In the genomic region with DNA sequence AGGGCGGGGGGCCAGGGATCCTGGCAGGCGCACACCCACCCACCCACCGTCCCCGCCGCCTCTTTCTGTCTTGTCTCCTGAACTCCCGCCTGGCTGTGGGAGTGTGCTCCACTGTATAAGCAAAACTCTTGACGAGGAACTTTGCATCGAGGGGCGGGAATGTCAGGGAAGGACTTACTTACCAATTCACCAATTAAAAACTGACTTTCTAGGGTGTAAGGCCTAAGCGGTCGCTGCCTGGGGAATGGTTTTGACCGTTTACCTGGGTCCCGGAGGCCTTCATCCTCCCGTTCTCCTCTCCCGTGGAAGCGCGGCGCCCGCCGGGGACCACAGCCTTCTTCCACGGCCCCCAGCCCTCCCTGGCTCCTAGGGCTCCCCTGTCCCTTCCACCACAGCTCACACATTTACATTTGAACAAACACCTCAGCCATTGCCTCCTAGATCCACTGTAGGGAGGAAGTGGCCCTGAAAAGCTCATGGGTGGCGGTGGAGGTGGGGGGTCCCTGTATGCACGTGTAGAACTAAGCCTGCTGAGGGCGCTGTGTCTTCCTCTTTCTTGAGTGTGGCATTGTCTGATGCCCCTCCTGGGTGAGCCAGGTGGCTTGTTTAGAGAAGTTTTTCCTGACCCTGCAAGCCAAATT, we compare ENCODE assay signal across 11 cellular contexts. TPM values are rescaled to one million over a fixed set of nuclear protein-coding genes. Genes with fewer than 3 reads are reported as not detected.
DNase-seq lines count a peak whose midpoint lies in the region; ATAC-seq and TF ChIP-seq lines count a peak whose summit lies in the region.
"Had no signal": no experiment of that assay in that cellular context is flagged by ENCODE, and none has a peak within 500 bp of the region (broad histone marks: within the 10 kb centered on the region; RNA-seq: fewer than 3 reads in every experiment).

No MANE protein-coding gene starts in this region.

- peak overlapping the region; percentile 88 for H3K4me2 ChIP-seq in HCT116 (ENCODE audit: low read length)

- peaks cover 71 to 90% (median 86%) of the 10 kb centered on the region in 3 donors for H3K27me3 Mint-ChIP-seq in naive B cell
- H3K27me3 Mint-ChIP-seq in activated T-cell treated with anti-CD3 and anti-CD28 coated beads, Interleukin-2, amount 50 U/mL, for 24 hours, result peaks cover 82% of the 10 kb centered on the region

- CTCF ChIA-PET in HCT116 (lab: Charles Lee), result interaction anchor here (0.9 to 1.2 kb wide), 3 partner anchors 13 to 135 kb away, joined by 3 to 5 read pairs (median 4); no protein-coding TSS in a partner anchor

- POLR2A ChIA-PET in HCT116 (lab: Charles Lee), result interaction anchor here (2.4 kb wide), 1 partner anchor 25 kb away, joined by 18 read pairs; a partner anchor contains a TSS

- H3K4me1 ChIP-seq in ACC112 (ENCODE audit: control insufficient read depth, insufficient read depth, low read length, unreplicated experiment) (peaks cover 21% of the 10 kb centered on the region), HCT116 (ENCODE audit: control insufficient read depth in 1 of 2, insufficient read depth in 2 of 2, low read length in 2 of 2) (peaks cover 40 to 81% of the 10 kb centered on the region in 2 experiments)

- peaks cover 14 to 18% (median 15%) of the 10 kb centered on the region in 3 donors for H3K4me1 Mint-ChIP-seq in naive B cell
- peaks cover 11% of the 10 kb centered on the region for H3K4me1 Mint-ChIP-seq in activated T-cell treated with anti-CD3 and anti-CD28 coated beads, Interleukin-2, amount 50 U/mL, for 24 hours (ENCODE audit: low read depth)

- H3K9me3 Mint-ChIP-seq in naive B cell, result no peaks in the 10 kb centered on the region
- H3K9me3 Mint-ChIP-seq in activated T-cell treated with anti-CD3 and anti-CD28 coated beads, Interleukin-2, amount 50 U/mL, for 24 hours, result no peaks in the 10 kb centered on the region

- intact Hi-C loops in HCT116 (cut with micrococcal nuclease), result no loop called here

- H3K4me3 Mint-ChIP-seq in naive B cell, result peak overlapping the region in 5 of 8 donors; percentile 17 to 66 (median 59)
- no peak overlapping the region for H3K4me3 Mint-ChIP-seq in activated T-cell treated with anti-CD3 and anti-CD28 coated beads, Interleukin-2, amount 50 U/mL, for 24 hours

- H3K27ac ChIP-seq in ACC112 (ENCODE audit: low read depth, low read length) (no peak overlapping the region), HCT116 (ENCODE audit: low read depth, low read length) (peak overlapping the region; percentile 1; the same call in 1 of the 2 replicates)

- H2AFZ ChIP-seq in ACC112 (ENCODE audit: low read length, unreplicated experiment) (peak overlapping the region; percentile 21), HCT116 (ENCODE audit: low read depth, low read length, poor library complexity, severe bottlenecking) (no peak overlapping the region)

- no peak for TF ChIP-seq POLR2A in HCT116 (IDR thresholded peaks at IDR 0.05; ENCODE audit: borderline replicate concordance, extremely low read depth, insufficient read depth, insufficient read length)

- H4K20me1 ChIP-seq in HCT116 (ENCODE audit: insufficient read depth), result no peaks in the 10 kb centered on the region

- H3K79me2 ChIP-seq in ACC112 (ENCODE audit: control insufficient read depth, insufficient read depth, low read length, unreplicated experiment) (no peaks in the 10 kb centered on the region), HCT116 (ENCODE audit: insufficient read depth, low read length) (no peaks in the 10 kb centered on the region)

- no peaks in the 10 kb centered on the region for H3K9me3 ChIP-seq in HCT116 (ENCODE audit: control insufficient read depth in 1 of 2, insufficient read depth in 1 of 2, low read depth in 1 of 2, low read length in 2 of 2)
- H3K9me3 ChIP-seq: prostate gland had no signal

- TF ChIP-seq CTCF in HCT116 (IDR thresholded peaks at IDR 0.05 in 2 of 3, conservative IDR thresholded peaks at IDR 0.05 in 1 of 3; ENCODE audit: borderline replicate concordance in 1 of 3, insufficient read depth in 1 of 3, low read depth in 2 of 3, low read length in 2 of 3) (peak in 2 of 3 experiments; percentile 30 to 40; a peak in 2 of 6 replicates), choroid plexus epithelial cell (conservative IDR thresholded peaks at IDR 0.05; ENCODE audit: low read depth, low read length) (no peak)

- no peak overlapping the region for H3K27ac Mint-ChIP-seq in naive B cell
- no peak overlapping the region for H3K27ac Mint-ChIP-seq in activated T-cell treated with anti-CD3 and anti-CD28 coated beads, Interleukin-2, amount 50 U/mL, for 24 hours

- DNase-seq in HCT116 (ENCODE audit: low read depth, low spot score) (no peak), choroid plexus epithelial cell (ENCODE audit: low read depth) (peak; percentile 17), naive B cell (no peak), mesenteric fat pad (ENCODE audit: low spot score) (no peak)
- DNase-seq in activated CD4-positive, alpha-beta T cell treated with anti-CD3 and anti-CD28 coated beads for 1 hour, result no peak
- DNase-seq in stimulated activated CD8-positive, alpha-beta memory T cell treated with anti-CD3 and anti-CD28 coated beads, Interleukin-4, amount 100 ng/mL, for 48 hours, result no peak
- no peak for DNase-seq in activated T-cell treated with anti-CD3 and anti-CD28 coated beads, Interleukin-2, amount 50 U/mL, for 24 hours
- DNase-seq: activated T-cell treated with anti-CD3 and anti-CD28 coated beads for 4 hours, T-helper 9 cell had no signal

- H3K36me3 ChIP-seq in ACC112 (ENCODE audit: insufficient read depth, low read length) (no peaks in the 10 kb centered on the region), HCT116 (ENCODE audit: control insufficient read depth in 1 of 2, insufficient read depth in 2 of 2, low read length in 2 of 2) (no peaks in the 10 kb centered on the region)
- H3K36me3 ChIP-seq: prostate gland had no signal

- H3K9ac ChIP-seq in HCT116 (ENCODE audit: low read length), result peak overlapping the region; percentile 64; the same call in 1 of the 2 replicates

- H3K9me2 ChIP-seq in HCT116 (ENCODE audit: insufficient read depth), result no peaks in the 10 kb centered on the region

- peaks cover 0 to 11% of the 10 kb centered on the region in 2 donors for H3K36me3 Mint-ChIP-seq in naive B cell
- H3K36me3 Mint-ChIP-seq in activated T-cell treated with anti-CD3 and anti-CD28 coated beads, Interleukin-2, amount 50 U/mL, for 24 hours (ENCODE audit: low read depth), result no peaks in the 10 kb centered on the region

- H3K4me3 ChIP-seq in ACC112 (ENCODE audit: low read depth, low read length), result peak overlapping the region; percentile 63
- no peak overlapping the region for H3K4me3 ChIP-seq in HCT116 (replicated peaks in 1 of 2; ENCODE audit: low read depth in 1 of 2, low read length in 2 of 2)
- H3K4me3 ChIP-seq in choroid plexus epithelial cell (ENCODE audit: low read depth, low read length), result no peak overlapping the region

- no TSS peak for BruUV-seq in HCT116 (replicated peaks; lab: Mats Ljungman, UMichigan)

- ATAC-seq in HCT116 (no peak), naive B cell (ENCODE audit: low read depth in 2 of 2) (peak; percentile 62 to 66)

- RAD21 ChIA-PET in HCT116 (lab: Charles Lee; ENCODE audit: low non-redundant PET in 1 of 2, low total read pairs in 2 of 2, uncharacterized antibody in 2 of 2, unreplicated experiment in 2 of 2), result interaction anchor here in 1 of 2 experiments (0.6 kb wide), 1 partner anchor 25 kb away, joined by 3 read pairs; no protein-coding TSS in a partner anchor

- TF ChIP-seq RAD21 in HCT116 (IDR thresholded peaks at IDR 0.05; ENCODE audit: low read depth), result no peak

- H3K27me3 ChIP-seq in ACC112 (ENCODE audit: insufficient read depth, low read length), result peaks cover 11% of the 10 kb centered on the region; the same call in 1 of the 2 replicates
- no peaks in the 10 kb centered on the region for H3K27me3 ChIP-seq in HCT116 (ENCODE audit: insufficient read depth, low read length)

TF ChIP-seq in HCT116, 20 proteins besides CTCF, POLR2A, EP300 and RAD21:
- TF ChIP-seq TCF7L2 (IDR thresholded peaks at IDR 0.05; ENCODE audit: borderline replicate concordance, extremely low read depth, insufficient read depth, insufficient read length) (no peak), YY1 (IDR thresholded peaks at IDR 0.05; ENCODE audit: extremely low read depth, insufficient replicate concordance, low read depth, low read length) (no peak)

RNA-seq across cellular contexts. Expression of a gene that starts 8.9 kb away (rescaled TPM):
- total RNA-seq in HCT116 (2021; ENCODE audit: unreplicated experiment) (2.1 TPM), mesenteric fat pad (not detected)
- polyA plus RNA-seq in HCT116 (2012), result 1.3 and 1.9 TPM in 2 replicates
- polyA plus RNA-seq in naive B cell (ENCODE audit: low read depth in 6 of 6), result not detected

RNA-seq across cellular contexts. Expression of a gene that starts 20.5 kb away (rescaled TPM):
- total RNA-seq in HCT116 (2021; ENCODE audit: unreplicated experiment) (228 TPM), mesenteric fat pad (24.1 TPM)
- 315 and 347 TPM in 2 replicates for polyA plus RNA-seq in HCT116 (2012)
- 1 to 10 TPM in 1 of 6 donors, under 1 TPM in 5; 0.17 to 5.0 (median 0.41) TPM for polyA plus RNA-seq in naive B cell (ENCODE audit: low read depth in 6 of 6)

RNA-seq across cellular contexts. Expression of a gene that starts 20.7 kb away (rescaled TPM):
- 2.1 TPM for total RNA-seq in HCT116 (2021; ENCODE audit: unreplicated experiment)
- 1.9 and 2.0 TPM in 2 replicates for polyA plus RNA-seq in HCT116 (2012)
- polyA plus RNA-seq in naive B cell (ENCODE audit: low read depth in 6 of 6), result 1 to 10 TPM in 1 of 6 donors, not detected in 5; 1.2 TPM
- total RNA-seq in mesenteric fat pad, result 2.6 TPM

RNA-seq across cellular contexts. Expression of a gene that starts 24.5 kb away (rescaled TPM):
- total RNA-seq in HCT116 (2021; ENCODE audit: unreplicated experiment) (71.8 TPM), mesenteric fat pad (32.4 TPM)
- polyA plus RNA-seq in HCT116 (2012), result 78.5 and 89.8 TPM in 2 replicates
- 10 to 100 TPM; 18.2 to 38.8 (median 22.9) TPM for polyA plus RNA-seq in naive B cell (ENCODE audit: low read depth in 6 of 6)

RNA-seq across cellular contexts. Expression of a gene that starts 48.2 kb away (rescaled TPM):
- 45.2 TPM for total RNA-seq in HCT116 (2021; ENCODE audit: unreplicated experiment)
- 41.4 and 56.1 TPM in 2 replicates for polyA plus RNA-seq in HCT116 (2012)
- polyA plus RNA-seq in naive B cell (ENCODE audit: low read depth in 6 of 6), result not detected
- 61.5 TPM for total RNA-seq in mesenteric fat pad
